Comparison of ENCODE assay signal across 1 cellular context in the genomic region with DNA sequence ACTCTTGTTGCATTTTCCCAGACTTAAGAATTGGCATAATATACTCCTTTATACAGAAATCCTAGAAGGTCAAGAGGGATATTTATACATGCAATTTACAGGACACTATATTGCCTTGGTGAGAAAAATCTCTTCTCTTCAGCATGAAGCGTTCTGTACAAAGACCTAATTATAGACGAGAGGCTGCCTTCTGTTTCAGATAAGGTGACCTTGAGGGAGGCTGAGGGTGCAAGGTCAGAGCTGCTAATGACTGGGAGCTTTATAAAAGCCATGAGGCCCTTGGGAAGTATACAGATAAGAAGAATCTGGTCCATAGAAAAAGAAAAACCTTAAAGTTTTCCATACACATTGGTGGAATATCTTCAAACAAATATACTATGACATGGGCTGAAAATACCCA.
TF ChIP-seq lines count a peak whose summit lies in the region.

No MANE protein-coding gene starts in this region.

TF ChIP-seq in HepG2, 621 proteins besides CTCF, POLR2A, EP300 and RAD21 (continued from another document):
- TF ChIP-seq ZNF512B (CRISPR knock-in tag; IDR thresholded peaks at IDR 0.05; ENCODE audit: borderline replicate concordance) (no peak), ERF (CRISPR knock-in tag; IDR thresholded peaks at IDR 0.05) (no peak), AKAP8 (CRISPR knock-in tag; IDR thresholded peaks at IDR 0.05) (no peak), ZNF572 (CRISPR knock-in tag; IDR thresholded peaks at IDR 0.05) (no peak), SMYD3 (CRISPR knock-in tag; IDR thresholded peaks at IDR 0.05) (no peak), CHD2 (IDR thresholded peaks at IDR 0.05; ENCODE audit: low read depth, low read length) (no peak)
- TF ChIP-seq, protein P1, sequence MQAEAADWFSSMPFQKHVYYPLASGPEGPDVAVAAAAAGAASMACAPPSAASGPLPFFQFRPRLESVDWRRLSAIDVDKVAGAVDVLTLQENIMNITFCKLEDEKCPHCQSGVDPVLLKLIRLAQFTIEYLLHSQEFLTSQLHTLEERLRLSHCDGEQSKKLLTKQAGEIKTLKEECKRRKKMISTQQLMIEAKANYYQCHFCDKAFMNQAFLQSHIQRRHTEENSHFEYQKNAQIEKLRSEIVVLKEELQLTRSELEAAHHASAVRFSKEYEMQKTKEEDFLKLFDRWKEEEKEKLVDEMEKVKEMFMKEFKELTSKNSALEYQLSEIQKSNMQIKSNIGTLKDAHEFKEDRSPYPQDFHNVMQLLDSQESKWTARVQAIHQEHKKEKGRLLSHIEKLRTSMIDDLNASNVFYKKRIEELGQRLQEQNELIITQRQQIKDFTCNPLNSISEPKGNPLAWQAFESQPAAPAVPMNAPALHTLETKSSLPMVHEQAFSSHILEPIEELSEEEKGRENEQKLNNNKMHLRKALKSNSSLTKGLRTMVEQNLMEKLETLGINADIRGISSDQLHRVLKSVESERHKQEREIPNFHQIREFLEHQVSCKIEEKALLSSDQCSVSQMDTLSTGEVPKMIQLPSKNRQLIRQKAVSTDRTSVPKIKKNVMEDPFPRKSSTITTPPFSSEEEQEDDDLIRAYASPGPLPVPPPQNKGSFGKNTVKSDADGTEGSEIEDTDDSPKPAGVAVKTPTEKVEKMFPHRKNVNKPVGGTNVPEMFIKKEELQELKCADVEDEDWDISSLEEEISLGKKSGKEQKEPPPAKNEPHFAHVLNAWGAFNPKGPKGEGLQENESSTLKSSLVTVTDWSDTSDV (CRISPR knock-in tag; IDR thresholded peaks at IDR 0.05) = no peak
